12 cellular contexts compared by ENCODE assay signal in genomic region chr3:119627461-119627860, GRCh38. TPM values are rescaled to one million over a fixed set of nuclear protein-coding genes. Genes with fewer than 3 reads are reported as not detected.
DNase-seq lines count a peak whose midpoint lies in the region; ATAC-seq and TF ChIP-seq lines count a peak whose summit lies in the region.
"Had no signal": no experiment of that assay in that cellular context is flagged by ENCODE, and none has a peak within 500 bp of the region (broad histone marks: within the 10 kb centered on the region; RNA-seq: fewer than 3 reads in every experiment).

No MANE protein-coding gene starts in this region.

- H3K36me3 ChIP-seq in left ventricle myocardium inferior (no peaks in the 10 kb centered on the region), subcutaneous abdominal adipose tissue (ENCODE audit: control insufficient read depth in 5 of 5, insufficient read depth in 5 of 5, low read length in 5 of 5) (no peaks in the 10 kb centered on the region)

- intact Hi-C loops in activated CD4-positive, alpha-beta T cell treated with anti-CD3 and anti-CD28 coated beads, Interleukin-2, amount 10 ng/mL, durations not matched to agents 24 days and 14 days (cut with micrococcal nuclease): no loop called here
- intact Hi-C loops in left ventricle myocardium inferior (cut with micrococcal nuclease): no loop called here

- peaks cover 67% of the 10 kb centered on the region for H3K4me1 ChIP-seq in left ventricle myocardium inferior
- peaks cover 11 to 58% (median 32%) of the 10 kb centered on the region in 5 donors for H3K4me1 ChIP-seq in subcutaneous abdominal adipose tissue (ENCODE audit: control insufficient read depth in 5 of 5, insufficient read depth in 5 of 5, low read length in 5 of 5)

- H3K27ac Mint-ChIP-seq in activated CD4-positive, alpha-beta T cell treated with anti-CD3 and anti-CD28 coated beads, Interleukin-2, amount 10 ng/mL, durations not matched to agents 24 days and 14 days: peak overlapping the region; percentile 56
- H3K27ac Mint-ChIP-seq in activated CD4-positive, alpha-beta T cell treated with anti-CD3 and anti-CD28 coated beads, Interleukin-2, amount 10 ng/mL, durations not matched to agents 7 days and 5 days: no peak overlapping the region
- H3K27ac Mint-ChIP-seq in T-helper 2 cell treated with Interferon-gamma antibody and Interleukin-4, amounts not matched to agents 5 μg/mL and 100 μg/mL, for 36 hours: no peak overlapping the region

- CTCF ChIA-PET in activated CD4-positive, alpha-beta T cell treated with anti-CD3 and anti-CD28 coated beads, Interleukin-2, amount 10 ng/mL, durations not matched to agents 7 days and 5 days (lab: Charles Lee): interaction anchor here (0.7 to 3.1 kb wide), 3 partner anchors 10 to 70 kb away, joined by 3 to 17 read pairs (median 5); no protein-coding TSS in a partner anchor

- H3K27ac ChIP-seq in left ventricle myocardium inferior (replicated peaks) (peak overlapping the region; percentile 69), subcutaneous abdominal adipose tissue (ENCODE audit: low read depth, low read length) (peak overlapping the region; percentile 79)
- H3K27ac ChIP-seq: epithelial cell of prostate, SK-N-MC had no signal

- H3K36me3 Mint-ChIP-seq in activated CD4-positive, alpha-beta T cell treated with anti-CD3 and anti-CD28 coated beads, Interleukin-2, amount 10 ng/mL, durations not matched to agents 24 days and 14 days (ENCODE audit: low read depth): no peaks in the 10 kb centered on the region
- H3K36me3 Mint-ChIP-seq in activated CD4-positive, alpha-beta T cell treated with anti-CD3 and anti-CD28 coated beads, Interleukin-2, amount 10 ng/mL, durations not matched to agents 7 days and 5 days (ENCODE audit: low read depth): no peaks in the 10 kb centered on the region
- peaks cover 2% of the 10 kb centered on the region for H3K36me3 Mint-ChIP-seq in T-helper 2 cell treated with Interferon-gamma antibody and Interleukin-4, amounts not matched to agents 5 μg/mL and 100 μg/mL, for 36 hours (ENCODE audit: low read depth)

- H3K9me3 Mint-ChIP-seq in activated CD4-positive, alpha-beta T cell treated with anti-CD3 and anti-CD28 coated beads, Interleukin-2, amount 10 ng/mL, durations not matched to agents 24 days and 14 days: no peaks in the 10 kb centered on the region
- no peaks in the 10 kb centered on the region for H3K9me3 Mint-ChIP-seq in activated CD4-positive, alpha-beta T cell treated with anti-CD3 and anti-CD28 coated beads, Interleukin-2, amount 10 ng/mL, durations not matched to agents 7 days and 5 days
- H3K9me3 Mint-ChIP-seq in T-helper 2 cell treated with Interferon-gamma antibody and Interleukin-4, amounts not matched to agents 5 μg/mL and 100 μg/mL, for 36 hours: no peaks in the 10 kb centered on the region

- H3K9me3 ChIP-seq in left ventricle myocardium inferior (replicated peaks): no peaks in the 10 kb centered on the region
- no peaks in the 10 kb centered on the region for H3K9me3 ChIP-seq in subcutaneous abdominal adipose tissue (ENCODE audit: control insufficient read depth in 5 of 5, low read length in 5 of 5)

- POLR2A ChIA-PET in activated CD4-positive, alpha-beta T cell treated with anti-CD3 and anti-CD28 coated beads, Interleukin-2, amount 10 ng/mL, durations not matched to agents 7 days and 5 days (lab: Charles Lee): no interaction called here

- H3K4me3 ChIP-seq in left ventricle myocardium inferior (no peak overlapping the region), subcutaneous abdominal adipose tissue (ENCODE audit: low read depth in 1 of 5, low read length in 5 of 5) (no peak overlapping the region)
- H3K4me3 ChIP-seq: SK-N-MC had no signal

- DNase-seq in activated CD4-positive, alpha-beta T cell treated with anti-CD3 and anti-CD28 coated beads, Interleukin-2, amount 10 ng/mL, durations not matched to agents 24 days and 14 days: no peak
- no peak for DNase-seq in activated CD4-positive, alpha-beta T cell treated with anti-CD3 and anti-CD28 coated beads, Interleukin-2, amount 10 ng/mL, durations not matched to agents 7 days and 5 days
- DNase-seq in T-helper 2 cell treated with Interferon-gamma antibody and Interleukin-4, amounts not matched to agents 5 μg/mL and 100 μg/mL, for 36 hours (ENCODE audit: low spot score): no peak
- DNase-seq in left ventricle myocardium inferior (peak; percentile 39), NCI-H2081 treated with DMSO at 0.1 percent for 48 hours (lab: John Stamatoyannopoulos, UW) (no peak), activated gamma-delta T cell (lab: John Stamatoyannopoulos, UW) (no peak)
- DNase-seq: NCI-H146 had no signal

- H3K27me3 ChIP-seq in left ventricle myocardium inferior (ENCODE audit: low read depth) (no peaks in the 10 kb centered on the region), subcutaneous abdominal adipose tissue (ENCODE audit: control insufficient read depth in 5 of 5, insufficient read depth in 4 of 5, low read length in 5 of 5) (no peaks in the 10 kb centered on the region)

- H3K27me3 Mint-ChIP-seq in activated CD4-positive, alpha-beta T cell treated with anti-CD3 and anti-CD28 coated beads, Interleukin-2, amount 10 ng/mL, durations not matched to agents 24 days and 14 days: no peaks in the 10 kb centered on the region
- peaks cover 7% of the 10 kb centered on the region for H3K27me3 Mint-ChIP-seq in activated CD4-positive, alpha-beta T cell treated with anti-CD3 and anti-CD28 coated beads, Interleukin-2, amount 10 ng/mL, durations not matched to agents 7 days and 5 days
- H3K27me3 Mint-ChIP-seq in T-helper 2 cell treated with Interferon-gamma antibody and Interleukin-4, amounts not matched to agents 5 μg/mL and 100 μg/mL, for 36 hours (ENCODE audit: low read depth): no peaks in the 10 kb centered on the region

- H3K4me1 Mint-ChIP-seq in activated CD4-positive, alpha-beta T cell treated with anti-CD3 and anti-CD28 coated beads, Interleukin-2, amount 10 ng/mL, durations not matched to agents 24 days and 14 days: peaks cover 31% of the 10 kb centered on the region
- peaks cover 12% of the 10 kb centered on the region for H3K4me1 Mint-ChIP-seq in activated CD4-positive, alpha-beta T cell treated with anti-CD3 and anti-CD28 coated beads, Interleukin-2, amount 10 ng/mL, durations not matched to agents 7 days and 5 days
- peaks cover 28% of the 10 kb centered on the region for H3K4me1 Mint-ChIP-seq in T-helper 2 cell treated with Interferon-gamma antibody and Interleukin-4, amounts not matched to agents 5 μg/mL and 100 μg/mL, for 36 hours (ENCODE audit: low read depth)

- TF ChIP-seq CTCF in left ventricle myocardium inferior (IDR thresholded peaks at IDR 0.05; ENCODE audit: borderline replicate concordance): no peak

- no peak overlapping the region for H3K4me3 Mint-ChIP-seq in activated CD4-positive, alpha-beta T cell treated with anti-CD3 and anti-CD28 coated beads, Interleukin-2, amount 10 ng/mL, durations not matched to agents 24 days and 14 days
- no peak overlapping the region for H3K4me3 Mint-ChIP-seq in activated CD4-positive, alpha-beta T cell treated with anti-CD3 and anti-CD28 coated beads, Interleukin-2, amount 10 ng/mL, durations not matched to agents 7 days and 5 days
- peak overlapping the region; percentile 10 for H3K4me3 Mint-ChIP-seq in T-helper 2 cell treated with Interferon-gamma antibody and Interleukin-4, amounts not matched to agents 5 μg/mL and 100 μg/mL, for 36 hours

- ATAC-seq in GM18907 (IDR thresholded peaks at IDR 0.05; ENCODE audit: unreplicated experiment): no peak

- H3K9ac ChIP-seq in subcutaneous abdominal adipose tissue (ENCODE audit: low read length in 5 of 5): no peak overlapping the region

RNA-seq across cellular contexts. Expression of gene PLA1A, which starts 29.8 kb away (rescaled TPM):
- total RNA-seq in activated CD4-positive, alpha-beta T cell treated with anti-CD3 and anti-CD28 coated beads, Interleukin-2, amount 10 ng/mL, durations not matched to agents 24 days and 14 days: 0.26 and 0.31 TPM in 2 replicates
- not detected for total RNA-seq in activated CD4-positive, alpha-beta T cell treated with anti-CD3 and anti-CD28 coated beads, Interleukin-2, amount 10 ng/mL, durations not matched to agents 7 days and 5 days
- total RNA-seq in left ventricle myocardium inferior: 2.8 TPM
- total RNA-seq: A172 had no signal

RNA-seq across cellular contexts. Expression of gene POPDC2, which starts 32.9 kb away (rescaled TPM):
- total RNA-seq in activated CD4-positive, alpha-beta T cell treated with anti-CD3 and anti-CD28 coated beads, Interleukin-2, amount 10 ng/mL, durations not matched to agents 24 days and 14 days: 0.63 and 0.66 TPM in 2 replicates
- total RNA-seq in activated CD4-positive, alpha-beta T cell treated with anti-CD3 and anti-CD28 coated beads, Interleukin-2, amount 10 ng/mL, durations not matched to agents 7 days and 5 days: 1 to 10 TPM; 1.7 to 2.9 TPM
- total RNA-seq in left ventricle myocardium inferior: 512 TPM
- total RNA-seq: A172 had no signal

RNA-seq across cellular contexts. Expression of gene ADPRH, which starts 48.2 kb away (rescaled TPM):
- total RNA-seq in activated CD4-positive, alpha-beta T cell treated with anti-CD3 and anti-CD28 coated beads, Interleukin-2, amount 10 ng/mL, durations not matched to agents 24 days and 14 days: 3.6 and 4.2 TPM in 2 replicates
- total RNA-seq in activated CD4-positive, alpha-beta T cell treated with anti-CD3 and anti-CD28 coated beads, Interleukin-2, amount 10 ng/mL, durations not matched to agents 7 days and 5 days: 1 to 10 TPM; 1.4 to 1.8 TPM
- total RNA-seq in left ventricle myocardium inferior: 9.8 TPM

RNA-seq across cellular contexts. Expression of gene COX17, which starts 49.7 kb away (rescaled TPM):
- total RNA-seq in activated CD4-positive, alpha-beta T cell treated with anti-CD3 and anti-CD28 coated beads, Interleukin-2, amount 10 ng/mL, durations not matched to agents 24 days and 14 days: 61.0 and 70.0 TPM in 2 replicates
- 10 to 100 TPM; 52.7 to 54.5 TPM for total RNA-seq in activated CD4-positive, alpha-beta T cell treated with anti-CD3 and anti-CD28 coated beads, Interleukin-2, amount 10 ng/mL, durations not matched to agents 7 days and 5 days
- total RNA-seq in left ventricle myocardium inferior: 165 TPM

Comparison
In these comparisons a context has a peak if more than half of its experiments do, and no peak if none do; other contexts are left out.
1. RNA of gene POPDC2, which starts 32.9 kb away (total RNA-seq): 512 TPM in left ventricle myocardium inferior (single experiment); 1.7 to 2.9 TPM in activated CD4-positive, alpha-beta T cell treated with anti-CD3 and anti-CD28 coated beads, Interleukin-2, amount 10 ng/mL, durations not matched to agents 7 days and 5 days and 0.63 to 0.66 TPM in activated CD4-positive, alpha-beta T cell treated with anti-CD3 and anti-CD28 coated beads, Interleukin-2, amount 10 ng/mL, durations not matched to agents 24 days and 14 days; every median in the first group is over 100 times any median in the second.